Comparison of ENCODE assay signal across 25 cellular contexts in genomic region chr12:107139787-107140186, GRCh38.
"Had no signal": no experiment of that assay in that cellular context is flagged by ENCODE, and none has a peak within 500 bp of the region (broad histone marks: within the 10 kb centered on the region; RNA-seq: fewer than 3 reads in every experiment).

No MANE protein-coding gene starts in this region.

- H3K9me3 ChIP-seq: ovary, psoas muscle, right lobe of liver, sigmoid colon, stomach, thoracic aorta, thyroid gland, tibial nerve, upper lobe of left lung, vagina had no signal

- H3K27ac ChIP-seq: neural progenitor cell, ovary, parathyroid adenoma, psoas muscle, right lobe of liver, sigmoid colon, stomach, thoracic aorta, thyroid gland, tibial nerve, upper lobe of left lung, vagina had no signal

- H3K79me2 ChIP-seq: parathyroid adenoma had no signal

- H3K9ac ChIP-seq: neural progenitor cell, parathyroid adenoma had no signal

- ATAC-seq: natural killer cell; psoas muscle; right cardiac atrium; right lobe of liver; stimulated activated effector memory CD8-positive, alpha-beta T cell treated with anti-CD3 and anti-CD28 coated beads, Interleukin-12 subunit alpha, Interleukin-12 subunit beta, amount 100 ng/mL, for 72 hours; stimulated activated naive B cell treated with anti-CD40 and anti-IgM and Interleukin-4, amounts not matched to agents 10 μg/mL and 1 μg/mL and 100 μg/mL, for 72 hours had no signal

- H3K4me2 ChIP-seq: neural progenitor cell had no signal

- H3K36me3 ChIP-seq: neural progenitor cell, ovary, right lobe of liver, sigmoid colon, stomach, thoracic aorta, thyroid gland, tibial nerve, upper lobe of left lung, vagina had no signal

- H2AFZ ChIP-seq: neural progenitor cell had no signal

- DNase-seq: natural killer cell; occipital lobe; ovary; psoas muscle; right cardiac atrium; right lobe of liver; sigmoid colon; small intestine; stimulated activated CD4-positive, alpha-beta T cell treated with anti-CD3 and anti-CD28 coated beads, Interleukin-15, amount 100 ng/mL, for 24 hours; stimulated activated CD4-positive, alpha-beta T cell treated with anti-CD3 and anti-CD28 coated beads, Interleukin-2, amount 100 ng/mL, for 24 hours; stimulated activated CD4-positive, alpha-beta T cell treated with anti-CD3 and anti-CD28 coated beads, Interleukin-2, amount 100 ng/mL, for 48 hours; stimulated activated CD4-positive, alpha-beta T cell treated with anti-CD3 and anti-CD28 coated beads, Interleukin-4, amount 100 ng/mL, for 24 hours; stimulated activated naive B cell treated with anti-CD40 and anti-IgM and Interleukin-4, amounts not matched to agents 10 μg/mL and 1 μg/mL and 100 μg/mL, for 72 hours; stimulated activated naive CD4-positive, alpha-beta T cell treated with Interleukin-2 at 50 U/mL for 16 hours; stomach; thyroid gland; trophoblast cell; upper lobe of left lung had no signal

- FAIRE-seq: small intestine, urothelium cell line had no signal

- H3K4me1 ChIP-seq: parathyroid adenoma, psoas muscle, right lobe of liver, sigmoid colon, stomach, thyroid gland, tibial nerve, upper lobe of left lung, vagina had no signal

- H3K4me3 ChIP-seq: neural progenitor cell, ovary, psoas muscle, right lobe of liver, sigmoid colon, stomach, thoracic aorta, thyroid gland, tibial nerve, upper lobe of left lung, vagina had no signal

- H3K27me3 ChIP-seq: neural progenitor cell, ovary, right lobe of liver, sigmoid colon, stomach, thyroid gland, tibial nerve, upper lobe of left lung, vagina had no signal
